ENCODE assay signal across 2 cellular contexts in the genomic region with DNA sequence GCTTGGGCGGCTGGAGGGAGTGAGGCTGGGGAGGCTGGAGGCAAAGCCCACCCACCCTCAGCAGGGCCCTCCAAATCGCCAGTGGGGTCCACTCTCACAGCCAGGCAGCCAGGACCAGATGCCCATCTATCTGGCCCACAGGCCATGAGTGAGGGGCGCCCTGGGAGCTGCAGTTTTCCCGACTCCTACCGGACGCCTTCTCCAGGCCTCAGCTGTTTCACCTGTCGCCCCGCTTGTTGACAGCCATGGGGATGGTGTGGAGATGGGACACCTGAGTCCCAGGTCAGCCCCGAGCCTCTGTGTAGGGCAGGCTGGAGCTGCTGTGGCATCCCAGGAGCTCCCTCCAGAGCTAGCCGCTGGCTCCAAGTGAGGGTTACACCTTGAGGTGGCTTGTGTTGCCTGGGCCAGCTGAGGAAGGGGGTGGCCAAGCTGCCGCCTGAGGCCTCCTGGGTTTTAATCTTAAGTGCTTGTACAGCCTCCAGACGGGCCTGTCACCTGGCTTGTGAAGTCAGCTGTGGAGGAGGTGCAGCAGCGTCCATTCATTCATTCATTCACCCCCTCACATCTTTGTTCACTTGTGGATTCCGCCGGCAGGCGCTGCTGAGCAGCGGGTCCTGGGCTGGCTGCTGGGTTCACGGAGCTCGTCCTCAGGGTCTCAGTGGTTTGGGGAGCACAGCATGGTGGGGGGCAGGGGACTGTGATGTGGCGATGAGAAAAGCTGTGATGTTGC.
TF ChIP-seq lines count a peak whose summit lies in the region.

No MANE protein-coding gene starts in this region.

TF ChIP-seq in HepG2, 621 proteins besides CTCF, POLR2A, EP300 and RAD21 (continues in another document):
- TF ChIP-seq BHLHE40 (IDR thresholded peaks at IDR 0.05; ENCODE audit: low read length) (no peak), ZNF772 (CRISPR knock-in tag; IDR thresholded peaks at IDR 0.05) (0 out of 2 replicates have a peak, but pooled peaks have one; percentile 30), ETV5 (CRISPR knock-in tag; IDR thresholded peaks at IDR 0.05; ENCODE audit: borderline replicate concordance) (no peak), FOSL1 (CRISPR knock-in tag; IDR thresholded peaks at IDR 0.05; ENCODE audit: borderline replicate concordance) (no peak), ZNF530 (CRISPR knock-in tag; IDR thresholded peaks at IDR 0.05; ENCODE audit: low read depth) (no peak), TARDBP (CRISPR knock-in tag; IDR thresholded peaks at IDR 0.05) (no peak)
- TF ChIP-seq, protein P1, sequence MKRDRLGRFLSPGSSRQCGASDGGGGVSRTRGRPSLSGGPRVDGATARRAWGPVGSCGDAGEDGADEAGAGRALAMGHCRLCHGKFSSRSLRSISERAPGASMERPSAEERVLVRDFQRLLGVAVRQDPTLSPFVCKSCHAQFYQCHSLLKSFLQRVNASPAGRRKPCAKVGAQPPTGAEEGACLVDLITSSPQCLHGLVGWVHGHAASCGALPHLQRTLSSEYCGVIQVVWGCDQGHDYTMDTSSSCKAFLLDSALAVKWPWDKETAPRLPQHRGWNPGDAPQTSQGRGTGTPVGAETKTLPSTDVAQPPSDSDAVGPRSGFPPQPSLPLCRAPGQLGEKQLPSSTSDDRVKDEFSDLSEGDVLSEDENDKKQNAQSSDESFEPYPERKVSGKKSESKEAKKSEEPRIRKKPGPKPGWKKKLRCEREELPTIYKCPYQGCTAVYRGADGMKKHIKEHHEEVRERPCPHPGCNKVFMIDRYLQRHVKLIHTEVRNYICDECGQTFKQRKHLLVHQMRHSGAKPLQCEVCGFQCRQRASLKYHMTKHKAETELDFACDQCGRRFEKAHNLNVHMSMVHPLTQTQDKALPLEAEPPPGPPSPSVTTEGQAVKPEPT (CRISPR knock-in tag; IDR thresholded peaks at IDR 0.05; ENCODE audit: low read depth), result no peak
- TF ChIP-seq, protein P2, sequence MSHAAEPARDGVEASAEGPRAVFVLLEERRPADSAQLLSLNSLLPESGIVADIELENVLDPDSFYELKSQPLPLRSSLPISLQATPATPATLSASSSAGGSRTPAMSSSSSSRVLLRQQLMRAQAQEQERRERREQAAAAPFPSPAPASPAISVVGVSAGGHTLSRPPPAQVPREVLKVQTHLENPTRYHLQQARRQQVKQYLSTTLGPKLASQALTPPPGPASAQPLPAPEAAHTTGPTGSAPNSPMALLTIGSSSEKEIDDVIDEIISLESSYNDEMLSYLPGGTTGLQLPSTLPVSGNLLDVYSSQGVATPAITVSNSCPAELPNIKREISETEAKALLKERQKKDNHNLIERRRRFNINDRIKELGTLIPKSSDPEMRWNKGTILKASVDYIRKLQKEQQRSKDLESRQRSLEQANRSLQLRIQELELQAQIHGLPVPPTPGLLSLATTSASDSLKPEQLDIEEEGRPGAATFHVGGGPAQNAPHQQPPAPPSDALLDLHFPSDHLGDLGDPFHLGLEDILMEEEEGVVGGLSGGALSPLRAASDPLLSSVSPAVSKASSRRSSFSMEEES (CRISPR knock-in tag; IDR thresholded peaks at IDR 0.05), result no peak
- TF ChIP-seq, protein P3, sequence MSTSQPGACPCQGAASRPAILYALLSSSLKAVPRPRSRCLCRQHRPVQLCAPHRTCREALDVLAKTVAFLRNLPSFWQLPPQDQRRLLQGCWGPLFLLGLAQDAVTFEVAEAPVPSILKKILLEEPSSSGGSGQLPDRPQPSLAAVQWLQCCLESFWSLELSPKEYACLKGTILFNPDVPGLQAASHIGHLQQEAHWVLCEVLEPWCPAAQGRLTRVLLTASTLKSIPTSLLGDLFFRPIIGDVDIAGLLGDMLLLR (CRISPR knock-in tag; IDR thresholded peaks at IDR 0.05), result no peak

TF ChIP-seq in HEK293, 187 proteins besides CTCF, POLR2A, EP300 and RAD21:
- peak; percentile 63 for TF ChIP-seq SCRT2 (tag by site-specific recombination; IDR thresholded peaks at IDR 0.05)
- TF ChIP-seq, protein P4, sequence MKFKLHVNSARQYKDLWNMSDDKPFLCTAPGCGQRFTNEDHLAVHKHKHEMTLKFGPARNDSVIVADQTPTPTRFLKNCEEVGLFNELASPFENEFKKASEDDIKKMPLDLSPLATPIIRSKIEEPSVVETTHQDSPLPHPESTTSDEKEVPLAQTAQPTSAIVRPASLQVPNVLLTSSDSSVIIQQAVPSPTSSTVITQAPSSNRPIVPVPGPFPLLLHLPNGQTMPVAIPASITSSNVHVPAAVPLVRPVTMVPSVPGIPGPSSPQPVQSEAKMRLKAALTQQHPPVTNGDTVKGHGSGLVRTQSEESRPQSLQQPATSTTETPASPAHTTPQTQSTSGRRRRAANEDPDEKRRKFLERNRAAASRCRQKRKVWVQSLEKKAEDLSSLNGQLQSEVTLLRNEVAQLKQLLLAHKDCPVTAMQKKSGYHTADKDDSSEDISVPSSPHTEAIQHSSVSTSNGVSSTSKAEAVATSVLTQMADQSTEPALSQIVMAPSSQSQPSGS (tag by site-specific recombination; IDR thresholded peaks at IDR 0.05; ENCODE audit: low read depth), result no peak
